ENCODE assay signal across 15 cellular contexts in the genomic region with DNA sequence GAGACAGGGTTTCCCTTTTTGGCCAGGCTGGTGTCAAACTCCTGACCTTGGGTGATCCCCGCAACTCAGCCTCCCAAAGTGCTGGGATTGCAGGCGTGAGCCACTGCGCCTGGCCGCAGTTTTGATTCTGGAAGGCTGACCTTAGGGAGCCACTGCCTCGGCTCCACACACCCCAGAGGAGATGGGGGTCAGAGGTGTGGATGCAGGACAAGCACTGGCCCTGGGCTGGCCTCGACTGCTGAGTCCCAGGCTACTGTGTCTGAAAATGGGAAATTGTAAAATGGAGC. TPM values are rescaled to one million over a fixed set of nuclear protein-coding genes. Genes with fewer than 3 reads are reported as not detected.
DNase-seq lines count a peak whose midpoint lies in the region; ATAC-seq and TF ChIP-seq lines count a peak whose summit lies in the region.
"Had no signal": no experiment of that assay in that cellular context is flagged by ENCODE, and none has a peak within 500 bp of the region (broad histone marks: within the 10 kb centered on the region; RNA-seq: fewer than 3 reads in every experiment).

No MANE protein-coding gene starts in this region.

- peak overlapping the region; percentile 88 for H3K4me3 Mint-ChIP-seq in activated CD8-positive, alpha-beta memory T cell treated with anti-CD3 and anti-CD28 coated beads, Interleukin-2, amount 10 ng/mL, durations not matched to agents 7 days and 5 days
- peak overlapping the region; percentile 73 for H3K4me3 Mint-ChIP-seq in stimulated activated memory B cell treated with anti-CD40 and anti-IgM and Interleukin-4, amounts not matched to agents 10 μg/mL and 1 μg/mL and 100 μg/mL, for 72 hours

- no peaks in the 10 kb centered on the region for H4K20me1 ChIP-seq in KMS-11 (ENCODE audit: insufficient read depth)

- peaks cover 69% of the 10 kb centered on the region for H3K4me1 ChIP-seq in KMS-11 (ENCODE audit: low read depth, poor library complexity, severe bottlenecking)
- H3K4me1 ChIP-seq: testis had no signal

- H3K79me2 ChIP-seq in KMS-11 (ENCODE audit: insufficient read depth, low read depth), result no peaks in the 10 kb centered on the region

- no peak overlapping the region for H3K4me3 ChIP-seq in KMS-11 (IDR thresholded peaks at IDR 0.05; ENCODE audit: insufficient read depth, low read depth, low read length)
- H3K4me3 ChIP-seq in coronary artery, result no peak overlapping the region
- H3K4me3 ChIP-seq: testis had no signal

- peak overlapping the region; percentile 99 for H3K4me2 ChIP-seq in KMS-11

- H3K36me3 ChIP-seq in KMS-11 (ENCODE audit: insufficient read depth), result no peaks in the 10 kb centered on the region

- TF ChIP-seq CTCF in KMS-11 (conservative IDR thresholded peaks at IDR 0.05; ENCODE audit: low read depth, low read length) (no peak), coronary artery (IDR thresholded peaks at IDR 0.05) (no peak)

- peaks cover 33% of the 10 kb centered on the region for H3K36me3 Mint-ChIP-seq in activated CD8-positive, alpha-beta memory T cell treated with anti-CD3 and anti-CD28 coated beads, Interleukin-2, amount 10 ng/mL, durations not matched to agents 7 days and 5 days
- peaks cover 6% of the 10 kb centered on the region for H3K36me3 Mint-ChIP-seq in stimulated activated memory B cell treated with anti-CD40 and anti-IgM and Interleukin-4, amounts not matched to agents 10 μg/mL and 1 μg/mL and 100 μg/mL, for 72 hours

- H3K27me3 Mint-ChIP-seq in activated CD8-positive, alpha-beta memory T cell treated with anti-CD3 and anti-CD28 coated beads, Interleukin-2, amount 10 ng/mL, durations not matched to agents 7 days and 5 days, result peaks cover 3% of the 10 kb centered on the region
- H3K27me3 Mint-ChIP-seq in stimulated activated memory B cell treated with anti-CD40 and anti-IgM and Interleukin-4, amounts not matched to agents 10 μg/mL and 1 μg/mL and 100 μg/mL, for 72 hours, result no peaks in the 10 kb centered on the region

- ATAC-seq in activated CD8-positive, alpha-beta memory T cell treated with anti-CD3 and anti-CD28 coated beads, Interleukin-2, amount 10 ng/mL, durations not matched to agents 7 days and 5 days, result no peak
- no peak for ATAC-seq in stimulated activated memory B cell treated with anti-CD40 and anti-IgM and Interleukin-4, amounts not matched to agents 10 μg/mL and 1 μg/mL and 100 μg/mL, for 72 hours
- ATAC-seq in HG02981 (IDR thresholded peaks at IDR 0.05; ENCODE audit: unreplicated experiment), result no peak
- no peak for ATAC-seq in GM21786 (IDR thresholded peaks at IDR 0.05; ENCODE audit: unreplicated experiment)

- no peak for DNase-seq in activated CD8-positive, alpha-beta memory T cell treated with anti-CD3 and anti-CD28 coated beads, Interleukin-2, amount 10 ng/mL, durations not matched to agents 7 days and 5 days
- DNase-seq in activated CD8-positive, alpha-beta memory T cell treated with anti-CD3 and anti-CD28 coated beads, Interleukin-2, amount 50 U/mL, for 4 hours, result no peak
- DNase-seq in coronary artery (ENCODE audit: low spot score) (peak; percentile 66), DMS79 (lab: John Stamatoyannopoulos, UW) (no peak)
- DNase-seq: amygdala, NCI-H1105, NCI-H510A treated with DMSO at 0.1 percent for 48 hours, SHP77, testis had no signal

- H3K27ac Mint-ChIP-seq in activated CD8-positive, alpha-beta memory T cell treated with anti-CD3 and anti-CD28 coated beads, Interleukin-2, amount 10 ng/mL, durations not matched to agents 7 days and 5 days, result peak overlapping the region; percentile 98
- peak overlapping the region; percentile 86 for H3K27ac Mint-ChIP-seq in stimulated activated memory B cell treated with anti-CD40 and anti-IgM and Interleukin-4, amounts not matched to agents 10 μg/mL and 1 μg/mL and 100 μg/mL, for 72 hours

- H2AFZ ChIP-seq in KMS-11 (ENCODE audit: low read depth), result peak overlapping the region; percentile 41

- peaks cover 58% of the 10 kb centered on the region for H3K4me1 Mint-ChIP-seq in activated CD8-positive, alpha-beta memory T cell treated with anti-CD3 and anti-CD28 coated beads, Interleukin-2, amount 10 ng/mL, durations not matched to agents 7 days and 5 days
- peaks cover 63% of the 10 kb centered on the region for H3K4me1 Mint-ChIP-seq in stimulated activated memory B cell treated with anti-CD40 and anti-IgM and Interleukin-4, amounts not matched to agents 10 μg/mL and 1 μg/mL and 100 μg/mL, for 72 hours

- H3K27ac ChIP-seq in KMS-11, result peak overlapping the region; percentile 89
- H3K27ac ChIP-seq in coronary artery, result peak overlapping the region in 1 of 2 donors; percentile 26
- H3K27ac ChIP-seq: testis had no signal

- no peaks in the 10 kb centered on the region for H3K27me3 ChIP-seq in KMS-11 (ENCODE audit: insufficient read depth, low read depth)
- H3K27me3 ChIP-seq: testis had no signal

- peak overlapping the region; percentile 70 for H3K9ac ChIP-seq in KMS-11

- H3K9me3 Mint-ChIP-seq in activated CD8-positive, alpha-beta memory T cell treated with anti-CD3 and anti-CD28 coated beads, Interleukin-2, amount 10 ng/mL, durations not matched to agents 7 days and 5 days (ENCODE audit: low read depth), result no peaks in the 10 kb centered on the region
- no peaks in the 10 kb centered on the region for H3K9me3 Mint-ChIP-seq in stimulated activated memory B cell treated with anti-CD40 and anti-IgM and Interleukin-4, amounts not matched to agents 10 μg/mL and 1 μg/mL and 100 μg/mL, for 72 hours

- CTCF ChIA-PET in activated CD8-positive, alpha-beta memory T cell treated with anti-CD3 and anti-CD28 coated beads, Interleukin-2, amount 10 ng/mL, durations not matched to agents 7 days and 5 days (lab: Charles Lee), result interaction anchor here (0.6 to 16.0 kb wide), 12 partner anchors 11 to 227 kb away, joined by 3 to 176 read pairs (median 6); a partner anchor contains a TSS

RNA-seq across cellular contexts. Expression of a gene that starts 1.5 kb away (rescaled TPM):
- total RNA-seq in activated CD8-positive, alpha-beta memory T cell treated with anti-CD3 and anti-CD28 coated beads, Interleukin-2, amount 10 ng/mL, durations not matched to agents 7 days and 5 days, result 10 to 100 TPM; 22.9 to 56.8 TPM
- total RNA-seq: glomerular endothelial cell, lung microvascular endothelial cell had no signal

RNA-seq across cellular contexts. Expression of a gene that starts 57.8 kb away (rescaled TPM):
- total RNA-seq in activated CD8-positive, alpha-beta memory T cell treated with anti-CD3 and anti-CD28 coated beads, Interleukin-2, amount 10 ng/mL, durations not matched to agents 7 days and 5 days, result not detected
- total RNA-seq: glomerular endothelial cell, lung microvascular endothelial cell had no signal
